Comparison of ENCODE assay signal across 29 cellular contexts in the genomic region with DNA sequence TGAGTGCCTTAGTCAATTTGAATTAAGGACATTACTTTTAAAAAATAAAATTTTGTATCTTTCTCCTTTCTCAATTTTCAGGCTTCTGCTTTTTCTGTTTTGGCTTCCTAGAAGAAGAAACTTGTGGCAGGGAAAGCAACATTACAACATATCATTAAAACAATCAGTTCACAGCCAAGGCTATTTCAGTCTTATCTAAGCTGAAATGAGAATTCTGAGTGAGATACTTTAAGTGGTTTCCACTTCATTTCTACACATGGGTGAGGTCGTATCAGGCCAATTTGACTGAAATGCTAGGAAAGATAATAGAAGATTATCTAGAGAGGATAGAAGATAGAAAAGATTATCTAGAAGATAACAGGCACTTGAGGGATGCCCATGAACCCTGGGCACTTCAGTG. TPM values are rescaled to one million over a fixed set of nuclear protein-coding genes. Genes with fewer than 3 reads are reported as not detected.
"Had no signal": no experiment of that assay in that cellular context is flagged by ENCODE, and none has a peak within 500 bp of the region (broad histone marks: within the 10 kb centered on the region; RNA-seq: fewer than 3 reads in every experiment).

No MANE protein-coding gene starts in this region.

- H3K27ac Mint-ChIP-seq: activated CD8-positive, alpha-beta T cell treated with anti-CD3 and anti-CD28 coated beads, Interleukin-2, amount 10 ng/mL, durations not matched to agents 7 days and 5 days; activated naive CD4-positive, alpha-beta T cell treated with anti-CD3 and anti-CD28 coated beads, Interleukin-2, amount 50 U/mL, for 24 hours; activated T-helper 1 cell treated with anti-CD3 and anti-CD28 coated beads, Interleukin-12 subunit alpha, Interleukin-12 subunit beta, Interleukin-2, Interleukin-4 antibody, amounts not matched to agents 30 ng/mL and 10 ng/mL and 1 ng/mL, durations not matched to agents 14 hours and 24 hours and 36 hours; T-helper 17 cell; WTC11 had no signal

- H3K27me3 ChIP-seq: brain microvascular endothelial cell had no signal

- H3K4me3 Mint-ChIP-seq: activated CD8-positive, alpha-beta T cell treated with anti-CD3 and anti-CD28 coated beads, Interleukin-2, amount 10 ng/mL, durations not matched to agents 7 days and 5 days; activated naive CD4-positive, alpha-beta T cell treated with anti-CD3 and anti-CD28 coated beads, Interleukin-2, amount 50 U/mL, for 24 hours; activated T-helper 1 cell treated with anti-CD3 and anti-CD28 coated beads, Interleukin-12 subunit alpha, Interleukin-12 subunit beta, Interleukin-2, Interleukin-4 antibody, amounts not matched to agents 30 ng/mL and 10 ng/mL and 1 ng/mL, durations not matched to agents 14 hours and 24 hours and 36 hours; T-helper 17 cell; WTC11 had no signal

- H3K27me3 Mint-ChIP-seq: activated naive CD4-positive, alpha-beta T cell treated with anti-CD3 and anti-CD28 coated beads, Interleukin-2, amount 50 U/mL, for 24 hours; T-helper 17 cell had no signal

- ATAC-seq: activated CD8-positive, alpha-beta T cell treated with anti-CD3 and anti-CD28 coated beads, Interleukin-2, amount 10 ng/mL, durations not matched to agents 7 days and 5 days; PC-3; T-helper 17 cell; WTC11 had no signal

- H3K4me2 ChIP-seq: KMS-11 had no signal

- DNase-seq: activated CD4-positive, alpha-beta T cell treated with anti-CD3 and anti-CD28 coated beads for 48 hours; activated CD4-positive, alpha-beta T cell treated with anti-CD3 and anti-CD28 coated beads, Interleukin-2, amount 50 U/mL, for 4 hours; activated CD4-positive, CD25-positive, alpha-beta regulatory T cell treated with anti-CD3 and anti-CD28 coated beads, Interleukin-2, amount 50 U/mL, for 72 hours; activated CD8-positive, alpha-beta memory T cell treated with anti-CD3 and anti-CD28 coated beads, Interleukin-2, amount 50 U/mL, for 48 hours; activated CD8-positive, alpha-beta T cell treated with anti-CD3 and anti-CD28 coated beads, Interleukin-2, amount 10 ng/mL, durations not matched to agents 7 days and 5 days; activated effector memory CD4-positive, alpha-beta T cell treated with Interleukin-2 at 50 U/mL for 16 hours; activated naive CD4-positive, alpha-beta T cell; activated T-cell treated with anti-CD3 and anti-CD28 coated beads, Interleukin-2, amount 50 U/mL, for 1 hour; amniotic stem cell; brain microvascular endothelial cell; NCI-H1092; NCI-H1417; NCI-H1930; NCI-H2171; NCI-H345; NCI-H510A; NCI-H526 treated with DMSO at 0.1 percent for 48 hours; NCI-H82; PC-3; SHP77 treated with DMSO at 0.1 percent for 48 hours; T-helper 17 cell; T-helper 9 cell had no signal

- H3K4me1 Mint-ChIP-seq: activated naive CD4-positive, alpha-beta T cell treated with anti-CD3 and anti-CD28 coated beads, Interleukin-2, amount 50 U/mL, for 24 hours; T-helper 17 cell; WTC11 had no signal

- H3K27ac ChIP-seq: brain microvascular endothelial cell, cardiac muscle cell, KMS-11 had no signal

- H3K9ac ChIP-seq: KMS-11 had no signal

- H3K9me3 Mint-ChIP-seq: activated naive CD4-positive, alpha-beta T cell treated with anti-CD3 and anti-CD28 coated beads, Interleukin-2, amount 50 U/mL, for 24 hours; activated T-helper 1 cell treated with anti-CD3 and anti-CD28 coated beads, Interleukin-12 subunit alpha, Interleukin-12 subunit beta, Interleukin-2, Interleukin-4 antibody, amounts not matched to agents 30 ng/mL and 10 ng/mL and 1 ng/mL, durations not matched to agents 14 hours and 24 hours and 36 hours; WTC11 had no signal

- H3K4me3 ChIP-seq: cardiac muscle cell had no signal

RNA-seq across cellular contexts. Expression of gene BCL2L14, which starts 52.5 kb away (rescaled TPM):
- total RNA-seq: cardiac muscle cell, MCF 10A, PC-3, SK-MEL-5 had no signal
- polyA plus RNA-seq: cardiac muscle cell had no signal
